ENCODE assay signal across 24 cellular contexts in genomic region chr12:1845427-1845826, GRCh38. TPM values are rescaled to one million over a fixed set of nuclear protein-coding genes. Genes with fewer than 3 reads are reported as not detected.
"Had no signal": no experiment of that assay in that cellular context is flagged by ENCODE, and none has a peak within 500 bp of the region (broad histone marks: within the 10 kb centered on the region; RNA-seq: fewer than 3 reads in every experiment).

No MANE protein-coding gene starts in this region.

- ATAC-seq: activated CD8-positive, alpha-beta T cell treated with anti-CD3 and anti-CD28 coated beads, Interleukin-2, amount 10 ng/mL, durations not matched to agents 7 days and 5 days; naive thymus-derived CD4-positive, alpha-beta T cell; stimulated activated effector memory CD8-positive, alpha-beta T cell treated with anti-CD3 and anti-CD28 coated beads, Interleukin-12 subunit alpha, Interleukin-12 subunit beta, amount 100 ng/mL, for 72 hours had no signal

- H3K27ac ChIP-seq: cardiac muscle cell, left ventricle myocardium inferior, neural progenitor cell, ovary, right lobe of liver, stomach had no signal

- H3K27ac Mint-ChIP-seq: activated CD4-positive, alpha-beta T cell treated with anti-CD3 and anti-CD28 coated beads, Interleukin-2, amount 10 ng/mL, durations not matched to agents 24 days and 14 days; activated CD8-positive, alpha-beta T cell treated with anti-CD3 and anti-CD28 coated beads, Interleukin-2, amount 10 ng/mL, durations not matched to agents 7 days and 5 days; activated naive CD8-positive, alpha-beta T cell treated with anti-CD3 and anti-CD28 coated beads for 36 hours; memory B cell; naive thymus-derived CD4-positive, alpha-beta T cell; stimulated activated effector memory CD8-positive, alpha-beta T cell treated with anti-CD3 and anti-CD28 coated beads, Interleukin-12 subunit alpha, Interleukin-12 subunit beta, amount 100 ng/mL, for 72 hours had no signal

- H3K27me3 ChIP-seq: cardiac muscle cell, dorsolateral prefrontal cortex, ovary, right lobe of liver had no signal

- H3K4me3 Mint-ChIP-seq: activated CD4-positive, alpha-beta T cell treated with anti-CD3 and anti-CD28 coated beads, Interleukin-2, amount 10 ng/mL, durations not matched to agents 24 days and 14 days; activated CD8-positive, alpha-beta T cell treated with anti-CD3 and anti-CD28 coated beads, Interleukin-2, amount 10 ng/mL, durations not matched to agents 7 days and 5 days; activated naive CD8-positive, alpha-beta T cell treated with anti-CD3 and anti-CD28 coated beads for 36 hours; memory B cell; naive thymus-derived CD4-positive, alpha-beta T cell; neural progenitor cell; stimulated activated effector memory CD8-positive, alpha-beta T cell treated with anti-CD3 and anti-CD28 coated beads, Interleukin-12 subunit alpha, Interleukin-12 subunit beta, amount 100 ng/mL, for 72 hours had no signal

- H3K36me3 Mint-ChIP-seq: activated naive CD8-positive, alpha-beta T cell treated with anti-CD3 and anti-CD28 coated beads for 36 hours; memory B cell; naive thymus-derived CD4-positive, alpha-beta T cell; neural progenitor cell; stimulated activated effector memory CD8-positive, alpha-beta T cell treated with anti-CD3 and anti-CD28 coated beads, Interleukin-12 subunit alpha, Interleukin-12 subunit beta, amount 100 ng/mL, for 72 hours had no signal

- H3K4me3 ChIP-seq: cardiac muscle cell, dorsolateral prefrontal cortex, left ventricle myocardium inferior, neural progenitor cell, ovary, right lobe of liver, stomach had no signal

- H3K9me3 ChIP-seq: left ventricle myocardium inferior, ovary, right lobe of liver, stomach had no signal

- H3K27me3 Mint-ChIP-seq: activated naive CD8-positive, alpha-beta T cell treated with anti-CD3 and anti-CD28 coated beads for 36 hours had no signal

- H3K4me1 ChIP-seq: left ventricle myocardium inferior, right lobe of liver, stomach had no signal

- H3K36me3 ChIP-seq: cardiac muscle cell, left ventricle myocardium inferior, neural progenitor cell, ovary, right lobe of liver, stomach had no signal

- H3K9me3 Mint-ChIP-seq: activated CD4-positive, alpha-beta T cell treated with anti-CD3 and anti-CD28 coated beads, Interleukin-2, amount 10 ng/mL, durations not matched to agents 24 days and 14 days; activated naive CD8-positive, alpha-beta T cell treated with anti-CD3 and anti-CD28 coated beads for 36 hours; memory B cell; naive thymus-derived CD4-positive, alpha-beta T cell; neural progenitor cell; stimulated activated effector memory CD8-positive, alpha-beta T cell treated with anti-CD3 and anti-CD28 coated beads, Interleukin-12 subunit alpha, Interleukin-12 subunit beta, amount 100 ng/mL, for 72 hours had no signal

- H3K4me1 Mint-ChIP-seq: activated CD4-positive, alpha-beta T cell treated with anti-CD3 and anti-CD28 coated beads, Interleukin-2, amount 10 ng/mL, durations not matched to agents 24 days and 14 days; activated naive CD8-positive, alpha-beta T cell treated with anti-CD3 and anti-CD28 coated beads for 36 hours had no signal

- DNase-seq: activated CD4-positive, alpha-beta T cell treated with anti-CD3 and anti-CD28 coated beads, Interleukin-2, amount 10 ng/mL, durations not matched to agents 24 days and 14 days; activated CD8-positive, alpha-beta memory T cell treated with anti-CD3 and anti-CD28 coated beads, Interleukin-2, amount 50 U/mL, for 48 hours; activated CD8-positive, alpha-beta T cell treated with anti-CD3 and anti-CD28 coated beads, Interleukin-2, amount 10 ng/mL, durations not matched to agents 7 days and 5 days; activated naive CD4-positive, alpha-beta T cell; activated naive CD8-positive, alpha-beta T cell treated with anti-CD3 and anti-CD28 coated beads for 36 hours; dorsolateral prefrontal cortex; foreskin melanocyte; kidney; left ventricle myocardium inferior; stimulated activated CD4-positive, alpha-beta T cell treated with anti-CD3 and anti-CD28 coated beads, Interleukin-4, amount 100 ng/mL, for 24 hours; stomach; T-helper 1 cell; T-helper 9 cell had no signal

RNA-seq across cellular contexts. Expression of gene LRTM2, which starts 25.1 kb away (rescaled TPM):
- total RNA-seq: activated CD8-positive, alpha-beta T cell treated with anti-CD3 and anti-CD28 coated beads, Interleukin-2, amount 10 ng/mL, durations not matched to agents 7 days and 5 days; activated naive CD8-positive, alpha-beta T cell treated with anti-CD3 and anti-CD28 coated beads for 36 hours; cardiac muscle cell; epithelial cell of proximal tubule; kidney; left ventricle myocardium inferior; mucosa of gallbladder; ovary; pulmonary artery endothelial cell; right lobe of liver; stomach; urinary bladder had no signal
